In genomic region chr3:53382106-53382505, GRCh38 we compare ENCODE assay signal across 21 cellular contexts. TPM values are rescaled to one million over a fixed set of nuclear protein-coding genes. Genes with fewer than 3 reads are reported as not detected.
DNase-seq lines count a peak whose midpoint lies in the region; ATAC-seq and TF ChIP-seq lines count a peak whose summit lies in the region.
"Had no signal": no experiment of that assay in that cellular context is flagged by ENCODE, and none has a peak within 500 bp of the region (broad histone marks: within the 10 kb centered on the region; RNA-seq: fewer than 3 reads in every experiment).

No MANE protein-coding gene starts in this region.

- WGBS in GM23248 (ENCODE audit: low coverage in 1 of 2, low lambda C conversion rate in 2 of 2, missing lambda C conversion rate in 2 of 2), 2 experiments = 59 to 62% methylated on average over 4 of the region's 4 CpGs
- WGBS in smooth muscle cell (ENCODE audit: low lambda C conversion rate) = 65% methylated on average over 4 of the region's 4 CpGs

- no peak overlapping the region for H3K4me2 ChIP-seq in GM23248 (ENCODE audit: unreplicated experiment)
- no peak overlapping the region for H3K4me2 ChIP-seq in PC-3 (ENCODE audit: low read length)
- no peak overlapping the region for H3K4me2 ChIP-seq in smooth muscle cell

- CTCF ChIA-PET in PC-3 (lab: Charles Lee) = no interaction called here

- BruUV-seq in PC-3 (replicated peaks; lab: Mats Ljungman, UMichigan) = no TSS peak

- H3K4me1 ChIP-seq in GM23248 (ENCODE audit: insufficient read depth) (no peaks in the 10 kb centered on the region), PC-3 (ENCODE audit: insufficient read depth, low read length) (no peaks in the 10 kb centered on the region), smooth muscle cell (ENCODE audit: low read depth) (no peaks in the 10 kb centered on the region)
- H3K4me1 ChIP-seq: heart right ventricle, psoas muscle, upper lobe of right lung had no signal

- H4K20me1 ChIP-seq in GM23248 (ENCODE audit: insufficient read depth) (no peaks in the 10 kb centered on the region), PC-3 (ENCODE audit: low read length) (no peaks in the 10 kb centered on the region), smooth muscle cell (ENCODE audit: low read depth) (no peaks in the 10 kb centered on the region)

- H3K9me2 ChIP-seq in GM23248 (ENCODE audit: insufficient read depth) = no peaks in the 10 kb centered on the region
- H3K9me2 ChIP-seq in PC-3 (replicated peaks; ENCODE audit: low read length) = no peaks in the 10 kb centered on the region

- TF ChIP-seq CTCF in PC-3 (conservative IDR thresholded peaks at IDR 0.05; ENCODE audit: low read depth, low read length) = no peak
- no peak for TF ChIP-seq CTCF in smooth muscle cell (IDR thresholded peaks at IDR 0.05; ENCODE audit: borderline replicate concordance, insufficient read depth, poor library complexity, severe bottlenecking)

- no peaks in the 10 kb centered on the region; the same call in 1 of the 2 replicates for H3K27me3 ChIP-seq in GM23248 (replicated peaks; ENCODE audit: insufficient read depth)
- H3K27me3 ChIP-seq in PC-3 (ENCODE audit: low read length) = peaks cover 29% of the 10 kb centered on the region
- peaks cover 27% of the 10 kb centered on the region for H3K27me3 ChIP-seq in smooth muscle cell (ENCODE audit: low read depth)
- H3K27me3 ChIP-seq: upper lobe of right lung had no signal

- H3K27ac ChIP-seq in GM23248 = no peak overlapping the region
- H3K27ac ChIP-seq in PC-3 (ENCODE audit: low read length) = no peak overlapping the region
- no peak overlapping the region for H3K27ac ChIP-seq in epithelial cell of prostate
- H3K27ac ChIP-seq in smooth muscle cell (ENCODE audit: low read depth) = no peak overlapping the region
- H3K27ac ChIP-seq: heart right ventricle, psoas muscle, upper lobe of right lung had no signal

- H2AFZ ChIP-seq in GM23248 = no peak overlapping the region
- H2AFZ ChIP-seq in PC-3 (ENCODE audit: low read length) = no peak overlapping the region
- H2AFZ ChIP-seq in smooth muscle cell (ENCODE audit: low read depth) = no peak overlapping the region

- peak; percentile 25 for DNase-seq in GM23248
- peak; percentile 55 for DNase-seq in PC-3
- DNase-seq in epithelial cell of prostate (ENCODE audit: low read depth, low spot score) = peak; percentile 22
- peak; percentile 18 for DNase-seq in renal cortical epithelial cell (ENCODE audit: low read depth)
- no peak for DNase-seq in smooth muscle cell (lab: John Stamatoyannopoulos, UW; ENCODE audit: unreplicated experiment)
- no peak for DNase-seq in cerebellum (ENCODE audit: low spot score)
- DNase-seq: activated CD8-positive, alpha-beta memory T cell treated with anti-CD3 and anti-CD28 coated beads, Interleukin-2, amount 10 ng/mL, durations not matched to agents 7 days and 5 days; activated gamma-delta T cell; amygdala; effector memory CD4-positive, alpha-beta T cell; H7; heart right ventricle; left ventricle myocardium superior; NCI-H1417 treated with DMSO at 0.1 percent for 48 hours; NCI-H69; psoas muscle; SHP77; stimulated activated CD4-positive, alpha-beta T cell treated with anti-CD3 and anti-CD28 coated beads, Interleukin-4, amount 100 ng/mL, for 24 hours; T-cell; upper lobe of right lung had no signal

- in situ Hi-C loops in GM23248 (cut with MboI) = no loop called here

- H3K36me3 ChIP-seq in GM23248 (ENCODE audit: low read depth) (no peaks in the 10 kb centered on the region), PC-3 (ENCODE audit: low read depth, low read length) (no peaks in the 10 kb centered on the region), smooth muscle cell (ENCODE audit: low read depth) (no peaks in the 10 kb centered on the region)
- H3K36me3 ChIP-seq: heart right ventricle, upper lobe of right lung had no signal

- ATAC-seq in PC-3 (peak; percentile 55; the same call in 1 of the 2 replicates), HG02970 (IDR thresholded peaks at IDR 0.05; ENCODE audit: low FRiP score, unreplicated experiment) (no peak)
- ATAC-seq: activated CD8-positive, alpha-beta memory T cell treated with anti-CD3 and anti-CD28 coated beads, Interleukin-2, amount 10 ng/mL, durations not matched to agents 7 days and 5 days; heart right ventricle; left ventricle myocardium superior; psoas muscle; T-cell; upper lobe of right lung had no signal

- intact Hi-C loops in PC-3 (cut with micrococcal nuclease) = no loop called here

- H3K9ac ChIP-seq in GM23248 (no peak overlapping the region), PC-3 (ENCODE audit: low read length) (no peak overlapping the region), smooth muscle cell (ENCODE audit: low read depth) (no peak overlapping the region)

- POLR2A ChIA-PET in PC-3 (lab: Charles Lee; ENCODE audit: unreplicated experiment) = no interaction called here

- no peak overlapping the region for H3K4me3 ChIP-seq in GM23248
- H3K4me3 ChIP-seq in PC-3 (ENCODE audit: low read length) = no peak overlapping the region
- no peak overlapping the region for H3K4me3 ChIP-seq in smooth muscle cell
- H3K4me3 ChIP-seq: heart right ventricle, psoas muscle, upper lobe of right lung had no signal

- no peaks in the 10 kb centered on the region for H3K79me2 ChIP-seq in GM23248 (ENCODE audit: insufficient read depth)
- no peaks in the 10 kb centered on the region for H3K79me2 ChIP-seq in PC-3 (ENCODE audit: low read length)
- H3K79me2 ChIP-seq in smooth muscle cell (ENCODE audit: low read depth) = no peaks in the 10 kb centered on the region

- H3F3A ChIP-seq in GM23248 (ENCODE audit: insufficient read depth) (peaks cover 4% of the 10 kb centered on the region; the same call in 1 of the 2 replicates), PC-3 (ENCODE audit: low read length, unreplicated experiment) (no peaks in the 10 kb centered on the region), smooth muscle cell (ENCODE audit: low read depth) (no peaks in the 10 kb centered on the region)

- H3K9me3 ChIP-seq in GM23248 (ENCODE audit: low read depth) (no peaks in the 10 kb centered on the region), PC-3 (ENCODE audit: low read length) (no peaks in the 10 kb centered on the region), smooth muscle cell (replicated peaks; ENCODE audit: low read depth) (no peaks in the 10 kb centered on the region)
- H3K9me3 ChIP-seq: heart right ventricle, psoas muscle, upper lobe of right lung had no signal

RNA-seq across cellular contexts. Expression of gene DCP1A, which starts 34.8 kb away (rescaled TPM):
- 10.6 and 13.1 TPM in 2 replicates for total RNA-seq in GM23248 (2014; rRNA removed; shearing (Covaris generic))
- 27.2 and 30.2 TPM in 2 replicates for polyA plus RNA-seq in GM23248 (2016; fragmentation: Nextera tagmentation; extraction: Ambion mirVana)
- total RNA-seq in PC-3 (2014; rRNA removed) = 12.7 and 16.8 TPM in 2 replicates
- total RNA-seq in renal cortical epithelial cell = 13.0 and 17.3 TPM in 2 replicates
- 24.7 and 29.6 TPM in 2 replicates for total RNA-seq in smooth muscle cell
- polyA plus RNA-seq in smooth muscle cell = 43.5 and 51.3 TPM in 2 replicates
- 18.3 TPM for total RNA-seq in cerebellum

Comparison
In these comparisons a context has a peak if more than half of its experiments do, and no peak if none do; other contexts are left out.
1. DNase-seq: peak in GM23248 (single experiment), PC-3 (single experiment), epithelial cell of prostate (single experiment) and renal cortical epithelial cell (single experiment); none in smooth muscle cell (single experiment) and cerebellum (single experiment).